13 cellular contexts compared by ENCODE assay signal in genomic region chr11:122229611-122230386, GRCh38.
A peak's percentile ranks its signal among the peaks of the same experiment; 100 is the strongest.
DNase-seq lines count a peak whose midpoint lies in the region; ATAC-seq and TF ChIP-seq lines count a peak whose summit lies in the region.
"Had no signal": no experiment of that assay in that cellular context is flagged by ENCODE, and none has a peak within 500 bp of the region (broad histone marks: within the 10 kb centered on the region; RNA-seq: fewer than 3 reads in every experiment).

No MANE protein-coding gene starts in this region.

- TF ChIP-seq CTCF in heart left ventricle (IDR thresholded peaks at IDR 0.05): no peak

- H3K4me1 ChIP-seq in heart left ventricle: peaks cover 0 to 39% (median 6%) of the 10 kb centered on the region in 12 donors
- H3K4me1 ChIP-seq: breast epithelium had no signal

- H3K36me3 ChIP-seq in heart left ventricle: no peaks in the 10 kb centered on the region
- H3K36me3 ChIP-seq: breast epithelium had no signal

- DNase-seq in heart left ventricle (peak in 3 of 5 donors; percentile 29 to 38 (median 35)), Right ventricle myocardium inferior (ENCODE audit: missing footprints) (no peak), mucosa of gallbladder (ENCODE audit: low spot score) (peak; percentile 32), NCI-H2171 (lab: John Stamatoyannopoulos, UW) (no peak), LoVo (ENCODE audit: low spot score) (no peak), NCI-H446 treated with DMSO at 0.1 percent for 48 hours (lab: John Stamatoyannopoulos, UW) (no peak)
- no peak for DNase-seq in activated naive CD4-positive, alpha-beta T cell treated with Interleukin-2 at 50 U/mL for 16 hours
- DNase-seq: ACHN; NCI-H1048; OCI-M1; stimulated activated CD4-positive, alpha-beta T cell treated with anti-CD3 and anti-CD28 coated beads, Interleukin-4, amount 100 ng/mL, for 24 hours had no signal

- intact Hi-C loops in heart left ventricle (cut with DNase I): no loop called here
- intact Hi-C loops in Right ventricle myocardium inferior (cut with DNase I): no loop called here

- peak overlapping the region in 9 of 12 donors; percentile 17 to 36 (median 29) for H3K4me3 ChIP-seq in heart left ventricle

- no peaks in the 10 kb centered on the region for H3K27me3 ChIP-seq in heart left ventricle
- H3K27me3 ChIP-seq: breast epithelium had no signal

- 50 to 66% (median 54%) methylated on average over 22 of the region's 22 CpGs for WGBS in heart left ventricle, 4 donors

- peak in 3 of 4 donors; percentile 59 to 80 (median 74) for ATAC-seq in heart left ventricle
- no peak for ATAC-seq in Right ventricle myocardium inferior
- peak; percentile 20 for ATAC-seq in esophagus mucosa

- no peaks in the 10 kb centered on the region for H3K9me3 ChIP-seq in heart left ventricle
- H3K9me3 ChIP-seq: breast epithelium had no signal

- TF ChIP-seq POLR2A in heart left ventricle (IDR thresholded peaks at IDR 0.05): no peak

- H3K27ac ChIP-seq in heart left ventricle: peak overlapping the region in 9 of 12 donors; percentile 8 to 66 (median 49)
- H3K27ac ChIP-seq: breast epithelium had no signal

Comparison
In these comparisons a context has a peak if more than half of its experiments do, and no peak if none do; other contexts are left out.
1. DNase-seq: peak in heart left ventricle (3 of 5) and mucosa of gallbladder (single experiment); none in Right ventricle myocardium inferior (single experiment), NCI-H2171 (single experiment), activated naive CD4-positive, alpha-beta T cell treated with Interleukin-2 at 50 U/mL for 16 hours (single experiment), LoVo (single experiment) and NCI-H446 treated with DMSO at 0.1 percent for 48 hours (single experiment).